1 cellular context compared by ENCODE assay signal in the genomic region with DNA sequence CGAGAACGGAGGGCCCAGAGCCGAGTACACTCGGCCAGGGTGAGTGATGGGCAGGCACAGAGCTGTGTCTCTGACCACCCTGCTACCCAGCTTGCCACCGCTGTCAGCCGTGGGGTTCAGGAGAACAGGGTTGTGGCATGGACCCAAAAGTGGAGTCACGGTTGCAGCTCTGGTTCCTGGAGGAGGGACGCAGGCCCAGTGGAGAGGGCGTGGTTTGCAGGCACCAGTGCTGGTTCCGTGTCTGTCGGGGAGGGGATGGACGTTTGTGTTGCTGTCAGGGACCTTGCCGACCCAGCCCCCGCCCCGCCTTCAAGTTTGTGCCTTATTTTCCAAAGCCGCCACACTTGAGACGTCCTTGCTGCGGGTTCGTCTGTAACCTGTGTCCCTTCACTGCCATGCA.
TF ChIP-seq lines count a peak whose summit lies in the region.

No MANE protein-coding gene starts in this region.

TF ChIP-seq in HepG2, 621 proteins besides CTCF, POLR2A, EP300 and RAD21:
- peak; percentile 51 for TF ChIP-seq AGO2 (optimal IDR thresholded peaks at IDR 0.05; ENCODE audit: low read depth, low read length)
- TF ChIP-seq, protein P1, sequence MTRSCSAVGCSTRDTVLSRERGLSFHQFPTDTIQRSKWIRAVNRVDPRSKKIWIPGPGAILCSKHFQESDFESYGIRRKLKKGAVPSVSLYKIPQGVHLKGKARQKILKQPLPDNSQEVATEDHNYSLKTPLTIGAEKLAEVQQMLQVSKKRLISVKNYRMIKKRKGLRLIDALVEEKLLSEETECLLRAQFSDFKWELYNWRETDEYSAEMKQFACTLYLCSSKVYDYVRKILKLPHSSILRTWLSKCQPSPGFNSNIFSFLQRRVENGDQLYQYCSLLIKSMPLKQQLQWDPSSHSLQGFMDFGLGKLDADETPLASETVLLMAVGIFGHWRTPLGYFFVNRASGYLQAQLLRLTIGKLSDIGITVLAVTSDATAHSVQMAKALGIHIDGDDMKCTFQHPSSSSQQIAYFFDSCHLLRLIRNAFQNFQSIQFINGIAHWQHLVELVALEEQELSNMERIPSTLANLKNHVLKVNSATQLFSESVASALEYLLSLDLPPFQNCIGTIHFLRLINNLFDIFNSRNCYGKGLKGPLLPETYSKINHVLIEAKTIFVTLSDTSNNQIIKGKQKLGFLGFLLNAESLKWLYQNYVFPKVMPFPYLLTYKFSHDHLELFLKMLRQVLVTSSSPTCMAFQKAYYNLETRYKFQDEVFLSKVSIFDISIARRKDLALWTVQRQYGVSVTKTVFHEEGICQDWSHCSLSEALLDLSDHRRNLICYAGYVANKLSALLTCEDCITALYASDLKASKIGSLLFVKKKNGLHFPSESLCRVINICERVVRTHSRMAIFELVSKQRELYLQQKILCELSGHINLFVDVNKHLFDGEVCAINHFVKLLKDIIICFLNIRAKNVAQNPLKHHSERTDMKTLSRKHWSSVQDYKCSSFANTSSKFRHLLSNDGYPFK (CRISPR knock-in tag; IDR thresholded peaks at IDR 0.05; ENCODE audit: borderline replicate concordance): no peak
